Comparison of ENCODE assay signal across 22 cellular contexts in genomic region chrX:38646129-38646528, GRCh38.
A peak's percentile ranks its signal among the peaks of the same experiment; 100 is the strongest.
DNase-seq lines count a peak whose midpoint lies in the region; ATAC-seq, FAIRE-seq and TF ChIP-seq lines count a peak whose summit lies in the region.
"Had no signal": no experiment of that assay in that cellular context is flagged by ENCODE, and none has a peak within 500 bp of the region (broad histone marks: within the 10 kb centered on the region; RNA-seq: fewer than 3 reads in every experiment).

No MANE protein-coding gene starts in this region.

- H3K9ac ChIP-seq in DND-41 (ENCODE audit: low read depth, low read length): no peak overlapping the region
- H3K9ac ChIP-seq: GM23248 had no signal

- DNase-seq in DND-41 (no peak), pancreas (no peak), DMS 273 (lab: John Stamatoyannopoulos, UW; ENCODE audit: unreplicated experiment) (no peak), right atrium auricular region (ENCODE audit: low spot score) (no peak), NCI-H187 (lab: John Stamatoyannopoulos, UW) (no peak)
- DNase-seq: 8988T; ACHN; C1 segment of cervical spinal cord; Calu3; CD4-positive, alpha-beta memory T cell; COR-L47; DMS153; EL; GDM1; GM23248; H7; HCEC 1CT had no signal

- H3K36me3 ChIP-seq in DND-41 (ENCODE audit: insufficient read depth, low read length) (no peaks in the 10 kb centered on the region), KOPT-K1 (ENCODE audit: insufficient read depth, low read length) (peaks cover 7% of the 10 kb centered on the region; the same call in 1 of the 2 replicates), pancreas (no peaks in the 10 kb centered on the region), right atrium auricular region (no peaks in the 10 kb centered on the region)

- H3K4me1 ChIP-seq in DND-41 (ENCODE audit: insufficient read depth, low read length) (peaks cover 22% of the 10 kb centered on the region), pancreas (no peaks in the 10 kb centered on the region), right atrium auricular region (no peaks in the 10 kb centered on the region)
- H3K4me1 ChIP-seq: A549 had no signal

- H3K27ac ChIP-seq in DND-41 (ENCODE audit: low read length) (peak overlapping the region; percentile 59; the same call in 1 of the 2 replicates), KOPT-K1 (ENCODE audit: low read depth, low read length, poor library complexity, severe bottlenecking) (peak overlapping the region; percentile 100), pancreas (no peak overlapping the region), right atrium auricular region (no peak overlapping the region)
- H3K27ac ChIP-seq: A549, GM23248 had no signal

- ATAC-seq in DND-41 (ENCODE audit: insufficient read depth, low read depth): peak; percentile 59; the same call in 1 of the 3 replicates
- ATAC-seq in pancreas: no peak
- ATAC-seq: A549, GM12878 had no signal

- no peak overlapping the region for H3K4me2 ChIP-seq in DND-41 (ENCODE audit: insufficient read depth, low read length)
- H3K4me2 ChIP-seq: A549 had no signal

- intact Hi-C loops in pancreas (cut with DNase I): no loop called here

- H3K9me3 ChIP-seq in DND-41 (ENCODE audit: insufficient read depth, low read length, severe bottlenecking) (no peaks in the 10 kb centered on the region), KOPT-K1 (ENCODE audit: insufficient read depth, low read length, poor library complexity, severe bottlenecking) (no peaks in the 10 kb centered on the region), pancreas (no peaks in the 10 kb centered on the region), right atrium auricular region (no peaks in the 10 kb centered on the region)
- H3K9me3 ChIP-seq: A549 had no signal

- no peaks in the 10 kb centered on the region for H3K27me3 ChIP-seq in DND-41 (ENCODE audit: insufficient read depth, low read length, poor library complexity)
- H3K27me3 ChIP-seq in pancreas: no peaks in the 10 kb centered on the region
- H3K27me3 ChIP-seq in right atrium auricular region: no peaks in the 10 kb centered on the region

- no peaks in the 10 kb centered on the region for H3K79me2 ChIP-seq in DND-41 (ENCODE audit: insufficient read depth, low read length)

- no peaks in the 10 kb centered on the region for H4K20me1 ChIP-seq in DND-41 (ENCODE audit: insufficient read depth, low read length)

- no peak for TF ChIP-seq CTCF in DND-41 (IDR thresholded peaks at IDR 0.05; ENCODE audit: borderline replicate concordance, extremely low read depth, low read length, poor library complexity, severe bottlenecking)
- TF ChIP-seq CTCF in pancreas (IDR thresholded peaks at IDR 0.05): no peak
- TF ChIP-seq CTCF in right atrium auricular region (IDR thresholded peaks at IDR 0.05): no peak

- FAIRE-seq in pancreas (lab: Jason Lieb, UNC): peak; percentile 34
- FAIRE-seq: A549, GM12878, GM19239, H1 had no signal

- no peak overlapping the region for H2AFZ ChIP-seq in DND-41 (ENCODE audit: low read depth, low read length)
- H2AFZ ChIP-seq: GM23248 had no signal

- 72 to 95% methylated on average over 2 of the region's 2 CpGs for WGBS in pancreas, 2 donors

- H3K4me3 ChIP-seq in DND-41 (ENCODE audit: low read depth in 1 of 2, low read length in 2 of 2) (no peak overlapping the region), pancreas (no peak overlapping the region), right atrium auricular region (no peak overlapping the region)
- H3K4me3 ChIP-seq: A549, GM12878, GM23248 had no signal

Comparison
In these comparisons a context has a peak if more than half of its experiments do, and no peak if none do; other contexts are left out.
1. H3K27ac ChIP-seq: peak in DND-41 (single experiment) and KOPT-K1 (single experiment); none in pancreas (0 of 4) and right atrium auricular region (0 of 2).